In the genomic region with DNA sequence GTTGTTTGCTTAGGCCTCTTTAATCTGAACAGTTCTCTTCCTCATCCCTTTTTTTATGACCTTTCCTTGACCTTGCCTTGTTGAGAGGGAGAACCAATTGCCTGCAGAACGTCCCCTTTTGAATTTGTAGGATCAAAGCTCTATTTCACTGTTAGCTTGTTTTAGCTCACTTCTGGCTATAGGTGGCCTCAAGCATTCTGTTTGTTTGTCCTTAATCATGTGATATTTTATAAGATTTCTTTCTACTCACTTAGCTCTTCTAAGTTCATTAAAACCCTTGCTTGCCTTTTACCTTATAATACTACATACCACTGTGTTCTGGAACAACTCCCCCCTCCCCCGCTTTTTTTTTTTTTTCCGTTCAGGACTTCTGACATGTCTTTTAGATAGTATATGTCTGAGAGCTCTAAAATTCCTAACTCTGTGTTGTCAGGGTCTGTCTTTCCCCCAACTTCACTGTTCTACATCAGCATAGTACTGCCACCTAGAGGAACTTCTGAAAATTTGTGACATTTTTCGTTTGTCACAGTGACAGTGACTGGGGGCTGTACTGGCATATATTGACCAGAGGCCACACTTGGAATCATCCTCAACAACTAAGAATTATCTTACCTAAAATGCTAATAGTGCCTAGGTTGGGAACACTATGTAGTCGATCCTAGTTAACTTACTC, we compare ENCODE assay signal across 8 cellular contexts.
DNase-seq lines count a peak whose midpoint lies in the region; ATAC-seq and TF ChIP-seq lines count a peak whose summit lies in the region.

No MANE protein-coding gene starts in this region.

- peak; percentile 69 for ATAC-seq in GM18861 (IDR thresholded peaks at IDR 0.05; ENCODE audit: unreplicated experiment)

- H3K9me3 Mint-ChIP-seq in type B pancreatic cell, result no peaks in the 10 kb centered on the region

- H3K4me1 Mint-ChIP-seq in type B pancreatic cell (ENCODE audit: unreplicated experiment), result peaks cover 12% of the 10 kb centered on the region

- H3K4me3 ChIP-seq in BJ (ENCODE audit: low read depth, low read length), result no peak overlapping the region

- H3K27me3 ChIP-seq in BJ (ENCODE audit: control insufficient read depth, insufficient read depth, low read length), result no peaks in the 10 kb centered on the region

- TF ChIP-seq CTCF in BJ (IDR thresholded peaks at IDR 0.05; ENCODE audit: insufficient read depth, low read depth, low read length) (peak; percentile 52), type B pancreatic cell (conservative IDR thresholded peaks at IDR 0.05) (peak; percentile 77)

- DNase-seq in BJ (ENCODE audit: low read depth), result no peak
- DNase-seq in HT-29 (ENCODE audit: low spot score), result peak; percentile 18
- DNase-seq in SKM-1 (lab: John Stamatoyannopoulos, UW; ENCODE audit: unreplicated experiment), result peak; percentile 46
- peak; percentile 27 for DNase-seq in glomerular visceral epithelial cell (ENCODE audit: extremely low spot score)
- DNase-seq in type B pancreatic cell (ENCODE audit: extremely low spot score, unreplicated experiment), result no peak
- DNase-seq in NCI-H187 treated with DMSO at 0.1 percent for 48 hours (lab: John Stamatoyannopoulos, UW), result no peak
- DNase-seq in stimulated activated naive CD4-positive, alpha-beta T cell treated with Interleukin-2 at 50 U/mL for 16 hours (lab: John Stamatoyannopoulos, UW), result no peak

- no peaks in the 10 kb centered on the region for H3K36me3 ChIP-seq in BJ (ENCODE audit: control insufficient read depth, insufficient read depth, low read length)

- H3K36me3 Mint-ChIP-seq in type B pancreatic cell, result no peaks in the 10 kb centered on the region

- no peaks in the 10 kb centered on the region for H3K27me3 Mint-ChIP-seq in type B pancreatic cell

- H3K4me3 Mint-ChIP-seq in type B pancreatic cell, result peak overlapping the region; percentile 26

- POLR2A ChIA-PET in BJ (lab: Charles Lee), result no interaction called here

- H3K27ac Mint-ChIP-seq in type B pancreatic cell, result peak overlapping the region; percentile 14

- CTCF ChIA-PET in BJ (lab: Yijun Ruan, JAX), result interaction anchor here (0.6 to 6.3 kb wide), 27 partner anchors 9 to 437 kb away, joined by 3 to 106 read pairs (median 4); no protein-coding TSS in a partner anchor

Comparison
In these comparisons a context has a peak if more than half of its experiments do, and no peak if none do; other contexts are left out.
1. DNase-seq: peak in HT-29 (single experiment), SKM-1 (single experiment) and glomerular visceral epithelial cell (single experiment); none in BJ (single experiment), type B pancreatic cell (single experiment), NCI-H187 treated with DMSO at 0.1 percent for 48 hours (single experiment) and stimulated activated naive CD4-positive, alpha-beta T cell treated with Interleukin-2 at 50 U/mL for 16 hours (single experiment).